Comparison of ENCODE assay signal across 1 cellular context in genomic region chr7:139133335-139134139, GRCh38.
TF ChIP-seq lines count a peak whose summit lies in the region.

No MANE protein-coding gene starts in this region.

TF ChIP-seq in K562, 482 proteins besides CTCF, POLR2A, EP300 and RAD21 (continued from another document and continues in another):
- TF ChIP-seq DMBX1 (CRISPR knock-in tag; IDR thresholded peaks at IDR 0.05; ENCODE audit: borderline replicate concordance) (peak; percentile 84), ZNF282 (CRISPR knock-in tag; IDR thresholded peaks at IDR 0.05) (no peak), ARID2 (IDR thresholded peaks at IDR 0.05) (no peak), CHD4 (IDR thresholded peaks at IDR 0.05; ENCODE audit: insufficient read depth, insufficient replicate concordance, low read depth, low read length, poor library complexity, severe bottlenecking) (no peak), ZNF224 (CRISPR knock-in tag; IDR thresholded peaks at IDR 0.05) (peak; percentile 78), ZNF23 (CRISPR knock-in tag; IDR thresholded peaks at IDR 0.05) (no peak), ZNF699 (CRISPR knock-in tag; IDR thresholded peaks at IDR 0.05; ENCODE audit: insufficient replicate concordance) (no peak), RFX1 (IDR thresholded peaks at IDR 0.05) (peak; percentile 98), SETDB1 (IDR thresholded peaks at IDR 0.05; ENCODE audit: low read length) (peak; percentile 52), ZNF263 (CRISPR knock-in tag; IDR thresholded peaks at IDR 0.05; ENCODE audit: borderline replicate concordance) (peak; percentile 41; the same call in 1 of the 2 replicates), TARDBP (IDR thresholded peaks at IDR 0.05) (peak; percentile 32; the same call in 1 of the 2 replicates), NEUROD1 (IDR thresholded peaks at IDR 0.05; ENCODE audit: borderline replicate concordance, low read depth, low read length, partially characterized antibody) (peak; percentile 95), CXXC5 (CRISPR knock-in tag; IDR thresholded peaks at IDR 0.05) (peak; percentile 98), STAT5B (CRISPR knock-in tag; IDR thresholded peaks at IDR 0.05) (no peak), PURB (CRISPR knock-in tag; IDR thresholded peaks at IDR 0.05; ENCODE audit: low read depth) (no peak), FOXJ2 (tag; IDR thresholded peaks at IDR 0.05) (peak; percentile 97), BHLHE40 (IDR thresholded peaks at IDR 0.05; ENCODE audit: low read length) (peak; percentile 96), RBFOX2 (IDR thresholded peaks at IDR 0.05; ENCODE audit: low read depth, low read length) (peak; percentile 83), ZBED1 (IDR thresholded peaks at IDR 0.05) (peak; percentile 80; the same call in 1 of the 2 replicates), THRA (IDR thresholded peaks at IDR 0.05) (no peak), RFX5 (IDR thresholded peaks at IDR 0.05; ENCODE audit: low read depth, low read length) (no peak), SAFB2 (IDR thresholded peaks at IDR 0.05; ENCODE audit: borderline replicate concordance, low read depth, low read length, severe bottlenecking) (no peak), PHF8 (IDR thresholded peaks at IDR 0.05; ENCODE audit: borderline replicate concordance, low read length) (peak; percentile 92; the same call in 1 of the 2 replicates), KAT7 (CRISPR knock-in tag; IDR thresholded peaks at IDR 0.05; ENCODE audit: borderline replicate concordance) (peak; percentile 43; the same call in 1 of the 2 replicates), RHOXF2B (CRISPR knock-in tag; conservative IDR thresholded peaks at IDR 0.05) (no peak), TCF15 (CRISPR knock-in tag; IDR thresholded peaks at IDR 0.05) (no peak; the same call in 1 of the 2 replicates), YBX1 (IDR thresholded peaks at IDR 0.05) (no peak), HDAC3 (IDR thresholded peaks at IDR 0.05; ENCODE audit: borderline replicate concordance, partially characterized antibody) (peak; percentile 86), HNRNPL (IDR thresholded peaks at IDR 0.05; ENCODE audit: low read depth, low read length) (no peak), HDGF (IDR thresholded peaks at IDR 0.05) (no peak), ZNF740 (CRISPR knock-in tag; IDR thresholded peaks at IDR 0.05) (no peak), ZNF740 (tag; IDR thresholded peaks at IDR 0.05) (no peak), CREB3L1 (IDR thresholded peaks at IDR 0.05; ENCODE audit: borderline replicate concordance, low read depth) (peak; percentile 77), ATF3 (IDR thresholded peaks at IDR 0.05) (no peak), ATF3 (CRISPR knock-in tag; conservative IDR thresholded peaks at IDR 0.05) (peak; percentile 88), ZNF609 (CRISPR knock-in tag; IDR thresholded peaks at IDR 0.05; ENCODE audit: borderline replicate concordance) (peak; percentile 91; the same call in 1 of the 2 replicates), ZNF143 (CRISPR knock-in tag; IDR thresholded peaks at IDR 0.05) (no peak), EP400 (IDR thresholded peaks at IDR 0.05) (peak; percentile 85), ATF7 (IDR thresholded peaks at IDR 0.05) (peak; percentile 84), DLX4 (CRISPR knock-in tag; IDR thresholded peaks at IDR 0.05) (no peak), RNF219 (CRISPR knock-in tag; IDR thresholded peaks at IDR 0.05) (no peak), ZNF316 (IDR thresholded peaks at IDR 0.05) (no peak), IRF9 (tag; IDR thresholded peaks at IDR 0.05) (no peak), PYGO2 (tag; IDR thresholded peaks at IDR 0.05) (no peak), TSHZ1 (CRISPR knock-in tag; IDR thresholded peaks at IDR 0.05) (no peak), ZNF668 (CRISPR knock-in tag; IDR thresholded peaks at IDR 0.05) (no peak), ZNF507 (tag; conservative IDR thresholded peaks at IDR 0.05) (no peak)
